Comparison of ENCODE assay signal across 8 cellular contexts in genomic region chr2:196131384-196131861, GRCh38. TPM values are rescaled to one million over a fixed set of nuclear protein-coding genes. Genes with fewer than 3 reads are reported as not detected.
DNase-seq lines count a peak whose midpoint lies in the region; ATAC-seq and TF ChIP-seq lines count a peak whose summit lies in the region.

No MANE protein-coding gene starts in this region.

- no peak overlapping the region for H3K4me3 ChIP-seq in heart right ventricle
- no peak overlapping the region for H3K4me3 ChIP-seq in right atrium auricular region
- no peak overlapping the region for H3K4me3 ChIP-seq in fibroblast of the aortic adventitia (ENCODE audit: low read depth, low read length)

- intact Hi-C loops in heart right ventricle (cut with DNase I) = no loop called here

- whole genome bisulfite sequencing in heart right ventricle, 2 donors = 80 to 84% methylated on average over 6 of the region's 6 CpGs

- peak in 2 of 8 donors; percentile 52 to 56 for ATAC-seq in heart right ventricle
- ATAC-seq in HG03135 (IDR thresholded peaks at IDR 0.05; ENCODE audit: unreplicated experiment) = no peak

- peak in 7 of 9 donors; percentile 19 to 63 (median 21) for TF ChIP-seq CTCF in heart right ventricle (IDR thresholded peaks at IDR 0.05)
- TF ChIP-seq CTCF in right atrium auricular region (IDR thresholded peaks at IDR 0.05) = peak in 1 of 2 donors; percentile 42
- TF ChIP-seq CTCF in fibroblast of the aortic adventitia (IDR thresholded peaks at IDR 0.05; ENCODE audit: insufficient read depth, low read length) = peak; percentile 39

- no peaks in the 10 kb centered on the region for H3K27me3 ChIP-seq in heart right ventricle
- H3K27me3 ChIP-seq in right atrium auricular region = no peaks in the 10 kb centered on the region

- H3K4me1 ChIP-seq in heart right ventricle (no peaks in the 10 kb centered on the region), right atrium auricular region (no peaks in the 10 kb centered on the region)

- H3K27ac ChIP-seq in heart right ventricle = no peak overlapping the region
- H3K27ac ChIP-seq in right atrium auricular region = no peak overlapping the region

- peaks cover 3 to 75% (median 38%) of the 10 kb centered on the region in 11 donors for H3K9me3 ChIP-seq in heart right ventricle
- H3K9me3 ChIP-seq in right atrium auricular region = peaks cover 15 to 52% of the 10 kb centered on the region in 2 donors

- DNase-seq in heart right ventricle (peak in 1 of 2 donors; percentile 16), right atrium auricular region (ENCODE audit: low spot score) (no peak), NCI-H748 (lab: John Stamatoyannopoulos, UW; ENCODE audit: unreplicated experiment) (peak; percentile 60), fibroblast of the aortic adventitia (ENCODE audit: low read depth) (peak; percentile 60), mucosa of gallbladder (ENCODE audit: low spot score) (no peak)
- peak; percentile 27 for DNase-seq in activated CD8-positive, alpha-beta memory T cell treated with anti-CD3 and anti-CD28 coated beads, Interleukin-2, amount 50 U/mL, for 24 hours (ENCODE audit: extremely low read depth)
- DNase-seq in stimulated activated CD4-positive, alpha-beta T cell treated with anti-CD3 and anti-CD28 coated beads, Interleukin-4, amount 100 ng/mL, for 4 hours = peak; percentile 50 to 62

- peaks cover 0 to 43% (median 5%) of the 10 kb centered on the region in 9 donors for H3K36me3 ChIP-seq in heart right ventricle
- H3K36me3 ChIP-seq in right atrium auricular region = peaks cover 4% of the 10 kb centered on the region

RNA-seq across cellular contexts. Expression of gene STK17B, which starts 40.0 kb away (rescaled TPM):
- total RNA-seq in heart right ventricle = 10 to 100 TPM in 1 of 10 donors, 1 to 10 TPM in 9; 2.6 to 20.4 (median 4.4) TPM
- 1 to 10 TPM; 2.0 TPM for polyA plus RNA-seq in heart right ventricle
- total RNA-seq in right atrium auricular region = 1 to 10 TPM; 6.7 to 7.9 TPM
- 50.5 and 114 TPM in 2 replicates for total RNA-seq in fibroblast of the aortic adventitia (ENCODE audit: low replicate concordance)
- total RNA-seq in mucosa of gallbladder = 24.0 TPM

Comparison
In these comparisons a context has a peak if more than half of its experiments do, and no peak if none do; other contexts are left out.
1. DNase-seq: peak in NCI-H748 (single experiment), activated CD8-positive, alpha-beta memory T cell treated with anti-CD3 and anti-CD28 coated beads, Interleukin-2, amount 50 U/mL, for 24 hours (single experiment), fibroblast of the aortic adventitia (single experiment) and stimulated activated CD4-positive, alpha-beta T cell treated with anti-CD3 and anti-CD28 coated beads, Interleukin-4, amount 100 ng/mL, for 4 hours (2 of 2); none in right atrium auricular region (single experiment) and mucosa of gallbladder (single experiment).